2 cellular contexts compared by ENCODE assay signal in genomic region chr9:137688261-137688660, GRCh38.
TF ChIP-seq lines count a peak whose summit lies in the region.

No MANE protein-coding gene starts in this region.

TF ChIP-seq in HepG2, 621 proteins besides CTCF, POLR2A, EP300 and RAD21 (continued from another document):
- TF ChIP-seq ZNF276 (CRISPR knock-in tag; IDR thresholded peaks at IDR 0.05; ENCODE audit: low read depth) (no peak), ZNF564 (CRISPR knock-in tag; IDR thresholded peaks at IDR 0.05) (no peak), ZNF691 (CRISPR knock-in tag; IDR thresholded peaks at IDR 0.05; ENCODE audit: borderline replicate concordance, low read depth) (no peak)

TF ChIP-seq in WTC11, 78 proteins besides CTCF, POLR2A, EP300 and RAD21 (continued from another document):
- TF ChIP-seq USF1 (CRISPR knock-in tag; IDR thresholded peaks at IDR 0.05) (no peak), ZSCAN18 (CRISPR knock-in tag; IDR thresholded peaks at IDR 0.05) (no peak), MLX (CRISPR knock-in tag; IDR thresholded peaks at IDR 0.05) (no peak), ARID4B (CRISPR knock-in tag; IDR thresholded peaks at IDR 0.05; ENCODE audit: borderline replicate concordance) (no peak), TP53 (CRISPR knock-in tag; IDR thresholded peaks at IDR 0.05) (no peak), RORB (CRISPR knock-in tag; IDR thresholded peaks at IDR 0.05) (no peak), HMGXB4 (CRISPR knock-in tag; IDR thresholded peaks at IDR 0.05) (no peak), TCF7 (CRISPR knock-in tag; IDR thresholded peaks at IDR 0.05; ENCODE audit: low read depth) (no peak), CREB1 (CRISPR knock-in tag; IDR thresholded peaks at IDR 0.05) (no peak), USF2 (CRISPR knock-in tag; IDR thresholded peaks at IDR 0.05) (no peak), TEAD4 (CRISPR knock-in tag; IDR thresholded peaks at IDR 0.05) (no peak)
